In the genomic region with DNA sequence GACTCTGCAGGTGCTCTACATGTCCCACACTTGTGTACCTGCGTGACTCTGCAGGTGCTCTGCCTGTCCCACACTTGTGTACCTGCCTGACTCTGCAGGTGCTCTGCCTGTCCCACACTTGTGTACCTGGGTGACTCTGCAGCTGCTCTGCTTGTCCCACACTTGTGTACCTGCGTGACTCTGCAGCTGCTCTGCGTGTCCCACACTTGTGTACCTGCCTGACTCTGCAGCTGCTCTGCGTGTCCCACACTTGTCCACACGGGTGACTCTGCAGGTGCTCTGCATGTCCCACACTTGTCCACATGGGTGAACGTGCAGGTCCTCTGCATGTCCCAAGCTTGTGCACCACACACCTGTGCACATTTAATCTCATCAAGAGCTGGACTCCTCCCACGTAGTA, we compare ENCODE assay signal across 27 cellular contexts.
"Had no signal": no experiment of that assay in that cellular context is flagged by ENCODE, and none has a peak within 500 bp of the region (broad histone marks: within the 10 kb centered on the region; RNA-seq: fewer than 3 reads in every experiment).

No MANE protein-coding gene starts in this region.

- H3K27ac ChIP-seq: neural progenitor cell, neutrophil, pancreas, prostate gland, right atrium auricular region, skin epidermis, thoracic aorta, thyroid gland, tibial nerve, upper lobe of left lung, vagina had no signal

- H3K9me3 ChIP-seq: neutrophil, pancreas, prostate gland, right atrium auricular region, thoracic aorta, thyroid gland, upper lobe of left lung, vagina had no signal

- DNase-seq: naive thymus-derived CD4-positive, alpha-beta T cell; natural killer cell; nucleus accumbens; pancreas; retina; stimulated activated CD4-positive, alpha-beta T cell treated with anti-CD3 and anti-CD28 coated beads, Interleukin-12 subunit alpha, Interleukin-12 subunit beta, amount 100 ng/mL, for 4 hours; stimulated activated CD4-positive, alpha-beta T cell treated with anti-CD3 and anti-CD28 coated beads, Interleukin-1b, Interleukin-23, amount 100 ng/mL, for 48 hours; stimulated activated CD4-positive, alpha-beta T cell treated with anti-CD3 and anti-CD28 coated beads, Interleukin-4, amount 100 ng/mL, for 1 hour; stimulated activated CD4-positive, alpha-beta T cell treated with anti-CD3 and anti-CD28 coated beads, Interleukin-4, amount 100 ng/mL, for 4 hours; stimulated activated CD8-positive, alpha-beta memory T cell treated with anti-CD3 and anti-CD28 coated beads, Interleukin-4, amount 100 ng/mL, for 48 hours; stimulated activated naive CD4-positive, alpha-beta T cell; stimulated activated naive CD8-positive, alpha-beta T cell treated with anti-CD3 and anti-CD28 coated beads, Interleukin-15, amount 100 ng/mL, for 72 hours; stimulated activated naive CD8-positive, alpha-beta T cell treated with anti-CD3 and anti-CD28 coated beads, Interleukin-15, Interleukin-2, amounts not matched to agents 100 U/mL and 50 U/mL, for 24 hours; substantia nigra; thyroid gland; trophoblast cell; upper lobe of left lung had no signal

- H3K36me3 ChIP-seq: neural progenitor cell, neutrophil, pancreas, prostate gland, right atrium auricular region, thoracic aorta, thyroid gland, tibial nerve, upper lobe of left lung, vagina had no signal

- H3K4me3 ChIP-seq: neural progenitor cell, pancreas, prostate gland, right atrium auricular region, skin epidermis, thoracic aorta, thyroid gland, tibial nerve, upper lobe of left lung, vagina had no signal

- H3K4me2 ChIP-seq: neural progenitor cell had no signal

- H3K27me3 ChIP-seq: neural progenitor cell, pancreas, right atrium auricular region, thyroid gland, tibial nerve, upper lobe of left lung, vagina had no signal

- H2AFZ ChIP-seq: neural progenitor cell had no signal

- H3K4me1 ChIP-seq: neural progenitor cell, pancreas, right atrium auricular region, thyroid gland, tibial nerve, vagina had no signal

- ATAC-seq: naive thymus-derived CD4-positive, alpha-beta T cell; natural killer cell; pancreas; sciatic nerve; stimulated activated memory B cell treated with anti-CD40 and anti-IgM and Interleukin-4, amounts not matched to agents 10 μg/mL and 1 μg/mL and 100 μg/mL, for 72 hours; stimulated activated naive CD8-positive, alpha-beta T cell treated with anti-CD3 and anti-CD28 coated beads, Interleukin-15, amount 100 ng/mL, for 72 hours; stimulated activated naive CD8-positive, alpha-beta T cell treated with anti-CD3 and anti-CD28 coated beads, Interleukin-15, Interleukin-2, amounts not matched to agents 100 U/mL and 50 U/mL, for 24 hours had no signal

- H3K9ac ChIP-seq: neural progenitor cell had no signal
